18 cellular contexts compared by ENCODE assay signal in genomic region chr17:65015855-65016254, GRCh38. TPM values are rescaled to one million over a fixed set of nuclear protein-coding genes. Genes with fewer than 3 reads are reported as not detected.
DNase-seq lines count a peak whose midpoint lies in the region; ATAC-seq and TF ChIP-seq lines count a peak whose summit lies in the region.
"Had no signal": no experiment of that assay in that cellular context is flagged by ENCODE, and none has a peak within 500 bp of the region (broad histone marks: within the 10 kb centered on the region; RNA-seq: fewer than 3 reads in every experiment).

No MANE protein-coding gene starts in this region.

- H3K4me2 ChIP-seq in Karpas-422 (ENCODE audit: low read depth, low read length, poor library complexity, severe bottlenecking) = no peak overlapping the region

- H3K9me3 ChIP-seq in Karpas-422 (ENCODE audit: low read length) = no peaks in the 10 kb centered on the region
- no peaks in the 10 kb centered on the region for H3K9me3 ChIP-seq in right lobe of liver
- H3K9me3 ChIP-seq: Caco-2 had no signal

- DNase-seq in Karpas-422 (no peak), right lobe of liver (no peak), ACHN (no peak)
- no peak for DNase-seq in central memory CD8-positive, alpha-beta T cell (ENCODE audit: low spot score in 2 of 2)
- DNase-seq: AML-193, Caco-2, DMS153, H7, Kasumi-1, MM.1S, NCI-H1092 treated with DMSO at 0.1 percent for 48 hours, NCI-H2081 treated with DMSO at 0.1 percent for 48 hours, NCI-H510A, NCI-H82 had no signal

- H3K9me3 Mint-ChIP-seq in central memory CD8-positive, alpha-beta T cell = peaks cover 5% of the 10 kb centered on the region
- H3K9me3 Mint-ChIP-seq in stimulated activated memory B cell treated with anti-CD40 and anti-IgM and Interleukin-4, amounts not matched to agents 10 μg/mL and 1 μg/mL and 100 μg/mL, for 72 hours = no peaks in the 10 kb centered on the region
- H3K9me3 Mint-ChIP-seq: CD14-positive monocyte had no signal

- H3K36me3 Mint-ChIP-seq in central memory CD8-positive, alpha-beta T cell (ENCODE audit: insufficient read depth) = peaks cover 62% of the 10 kb centered on the region
- H3K36me3 Mint-ChIP-seq in stimulated activated memory B cell treated with anti-CD40 and anti-IgM and Interleukin-4, amounts not matched to agents 10 μg/mL and 1 μg/mL and 100 μg/mL, for 72 hours = peaks cover 76% of the 10 kb centered on the region

- H2AFZ ChIP-seq in Karpas-422 (ENCODE audit: low read length) = no peak overlapping the region

- H3K27ac ChIP-seq in Karpas-422 (ENCODE audit: low read length) (peak overlapping the region; percentile 37; the same call in 1 of the 2 replicates), right lobe of liver (peak overlapping the region in 1 of 3 donors; percentile 30)

- 50% methylated on average over 1 of the region's 1 CpG for WGBS in right lobe of liver (ENCODE audit: insufficient coverage, low coverage, low lambda C conversion rate, missing lambda C conversion rate)

- H3K79me2 ChIP-seq in Karpas-422 (ENCODE audit: low read length) = peaks cover 89% of the 10 kb centered on the region

- no peak for ATAC-seq in central memory CD8-positive, alpha-beta T cell (replicated peaks; ENCODE audit: extremely low read depth, poor library complexity, severe bottlenecking)
- ATAC-seq in right lobe of liver (peak; percentile 69 to 86 (median 78)), HG02678 (IDR thresholded peaks at IDR 0.05; ENCODE audit: unreplicated experiment) (no peak)
- no peak for ATAC-seq in stimulated activated memory B cell treated with anti-CD40 and anti-IgM and Interleukin-4, amounts not matched to agents 10 μg/mL and 1 μg/mL and 100 μg/mL, for 72 hours
- ATAC-seq in activated CD4-positive, CD25-positive, alpha-beta regulatory T cell treated with anti-CD3 and anti-CD28 coated beads, Interleukin-2, amount 50 U/mL, for 24 hours = no peak

- peak overlapping the region; percentile 73 for H3K27ac Mint-ChIP-seq in central memory CD8-positive, alpha-beta T cell (ENCODE audit: low read depth)
- H3K27ac Mint-ChIP-seq in stimulated activated memory B cell treated with anti-CD40 and anti-IgM and Interleukin-4, amounts not matched to agents 10 μg/mL and 1 μg/mL and 100 μg/mL, for 72 hours = peak overlapping the region; percentile 20

- H3K27me3 ChIP-seq in Karpas-422 (ENCODE audit: low read length) = no peaks in the 10 kb centered on the region
- H3K27me3 ChIP-seq in right lobe of liver = no peaks in the 10 kb centered on the region

- no peak overlapping the region for H3K4me3 ChIP-seq in Karpas-422 (ENCODE audit: low read length)
- H3K4me3 ChIP-seq in right lobe of liver = no peak overlapping the region

- TF ChIP-seq CTCF in right lobe of liver (IDR thresholded peaks at IDR 0.05) = no peak

- no peaks in the 10 kb centered on the region for H3K9me2 ChIP-seq in Karpas-422 (replicated peaks; ENCODE audit: insufficient read depth, low read length)

- no peak overlapping the region for H3K9ac ChIP-seq in Karpas-422 (ENCODE audit: low read length)

- H4K20me1 ChIP-seq in Karpas-422 (ENCODE audit: insufficient read depth, low read depth, low read length) = no peaks in the 10 kb centered on the region

- TF ChIP-seq POLR2A in right lobe of liver (IDR thresholded peaks at IDR 0.05) = no peak

- peaks cover 46% of the 10 kb centered on the region for H3K4me1 ChIP-seq in Karpas-422 (ENCODE audit: low read length)
- H3K4me1 ChIP-seq in right lobe of liver = peaks cover 0 to 40% (median 10%) of the 10 kb centered on the region in 4 donors
- H3K4me1 ChIP-seq: Caco-2 had no signal

- in situ Hi-C loops in ACHN (cut with HindIII; ENCODE audit: low pct_ligation_motif_present, low pct_unique_long_range_greater_than_20kb, low sequenced_read_pairs) = no loop called here

- no peaks in the 10 kb centered on the region for H3K27me3 Mint-ChIP-seq in central memory CD8-positive, alpha-beta T cell
- H3K27me3 Mint-ChIP-seq in stimulated activated memory B cell treated with anti-CD40 and anti-IgM and Interleukin-4, amounts not matched to agents 10 μg/mL and 1 μg/mL and 100 μg/mL, for 72 hours = no peaks in the 10 kb centered on the region

- H3K4me1 Mint-ChIP-seq in central memory CD8-positive, alpha-beta T cell = peaks cover 82% of the 10 kb centered on the region
- H3K4me1 Mint-ChIP-seq in stimulated activated memory B cell treated with anti-CD40 and anti-IgM and Interleukin-4, amounts not matched to agents 10 μg/mL and 1 μg/mL and 100 μg/mL, for 72 hours = peaks cover 73% of the 10 kb centered on the region

- intact Hi-C loops in right lobe of liver (cut with DNase I) = no loop called here

- H3K36me3 ChIP-seq in Karpas-422 (ENCODE audit: insufficient read depth, low read length) = peaks cover 88% of the 10 kb centered on the region
- peaks cover 0 to 6% (median 0%) of the 10 kb centered on the region in 4 donors for H3K36me3 ChIP-seq in right lobe of liver

- H3K4me3 Mint-ChIP-seq in central memory CD8-positive, alpha-beta T cell = no peak overlapping the region
- H3K4me3 Mint-ChIP-seq in stimulated activated memory B cell treated with anti-CD40 and anti-IgM and Interleukin-4, amounts not matched to agents 10 μg/mL and 1 μg/mL and 100 μg/mL, for 72 hours = no peak overlapping the region
- H3K4me3 Mint-ChIP-seq: CD14-positive monocyte had no signal

RNA-seq across cellular contexts. Expression of gene GNA13, which starts 40.7 kb away (rescaled TPM):
- total RNA-seq in Karpas-422 (2014; rRNA removed; shearing (Covaris generic); ENCODE audit: low replicate concordance) = 123 and 352 TPM in 2 replicates
- total RNA-seq in right lobe of liver = 10 to 100 TPM; 10.7 to 70.6 (median 23.4) TPM

Comparison
In these comparisons a context has a peak if more than half of its experiments do, and no peak if none do; other contexts are left out.
1. ATAC-seq: peak in right lobe of liver (4 of 4); none in central memory CD8-positive, alpha-beta T cell (single experiment), stimulated activated memory B cell treated with anti-CD40 and anti-IgM and Interleukin-4, amounts not matched to agents 10 μg/mL and 1 μg/mL and 100 μg/mL, for 72 hours (single experiment), HG02678 (single experiment) and activated CD4-positive, CD25-positive, alpha-beta regulatory T cell treated with anti-CD3 and anti-CD28 coated beads, Interleukin-2, amount 50 U/mL, for 24 hours (0 of 2).